ENCODE assay signal across 11 cellular contexts in genomic region chr1:113265196-113265595, GRCh38.
"Had no signal": no experiment of that assay in that cellular context is flagged by ENCODE, and none has a peak within 500 bp of the region (broad histone marks: within the 10 kb centered on the region; RNA-seq: fewer than 3 reads in every experiment).

No MANE protein-coding gene starts in this region.

- H3K4me1 ChIP-seq: HAP-1 had no signal

- H3K9ac ChIP-seq: GM23248 had no signal

- H3K4me3 ChIP-seq: GM23248, GM23338, HAP-1 had no signal

- H2AFZ ChIP-seq: GM23248, GM23338 had no signal

- DNase-seq: GM23248, GOT3, H7, H9, HCEC 1CT, HFFc6 had no signal

- FAIRE-seq: H1, H54 had no signal

- H3K4me2 ChIP-seq: GM23338 had no signal

- H3K36me3 ChIP-seq: HAP-1 had no signal

- H3K27ac ChIP-seq: GM23248 had no signal

- H3K9me3 ChIP-seq: HAP-1 had no signal

- ATAC-seq: GM23338, HCT116 had no signal
